Comparison of ENCODE assay signal across 8 cellular contexts in the genomic region with DNA sequence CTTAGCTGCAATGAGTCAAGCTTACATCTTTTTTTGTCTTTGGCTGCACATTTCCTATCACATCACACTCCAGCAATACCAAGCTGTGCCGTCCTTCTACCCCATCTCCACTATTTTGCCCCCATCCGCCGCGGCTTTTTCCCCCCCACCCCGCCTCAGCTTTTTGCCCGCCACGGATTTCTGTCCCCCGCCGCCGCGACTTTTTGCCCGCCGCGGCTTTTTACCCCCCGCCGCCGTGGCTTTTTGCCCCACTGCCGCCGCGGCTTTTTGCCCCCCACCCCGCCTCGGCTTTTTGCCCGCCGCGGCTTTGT.
DNase-seq lines count a peak whose midpoint lies in the region; ATAC-seq and TF ChIP-seq lines count a peak whose summit lies in the region.
"Not testable (repeated sequence)": the region's sequence is repeated elsewhere in the genome, so short reads cannot be mapped to it uniquely, and the experiment has no call there.

No MANE protein-coding gene starts in this region.

- not testable (repeated sequence) for H3K27ac Mint-ChIP-seq in CD14-positive monocyte; HFFc6; MCF 10A (ENCODE audit: low read depth, unreplicated experiment)
- peak overlapping the region; percentile 66 for H3K27ac Mint-ChIP-seq in activated CD4-positive, alpha-beta T cell treated with anti-CD3 and anti-CD28 coated beads for 36 hours
- peak overlapping the region; percentile 66 for H3K27ac Mint-ChIP-seq in activated T-helper 17 cell treated with anti-CD3 and anti-CD28 coated beads, Interleukin-2, amount 50 U/mL, for 72 hours
- peak overlapping the region in 5 of 6 donors; percentile 56 to 99 (median 99) for H3K27ac Mint-ChIP-seq in naive B cell

- CTCF ChIA-PET in activated CD4-positive, alpha-beta T cell treated with anti-CD3 and anti-CD28 coated beads for 36 hours (lab: Charles Lee); MCF 10A (lab: Yijun Ruan, JAX): not testable (repeated sequence)

- intact Hi-C loops in CD14-positive monocyte (cut with micrococcal nuclease); activated CD4-positive, alpha-beta T cell treated with anti-CD3 and anti-CD28 coated beads for 36 hours (cut with DNase I, micrococcal nuclease); MCF 10A (cut with micrococcal nuclease); left ventricle myocardium inferior (cut with micrococcal nuclease): not testable (repeated sequence)

- not testable (repeated sequence) for DNase-seq in CD14-positive monocyte (ENCODE audit: low spot score); HFFc6; activated CD4-positive, alpha-beta T cell treated with anti-CD3 and anti-CD28 coated beads for 36 hours; MCF 10A (ENCODE audit: unreplicated experiment); left ventricle myocardium inferior; naive B cell
- DNase-seq in retina = peak; percentile 0

- H3K36me3 Mint-ChIP-seq in CD14-positive monocyte; HFFc6 (ENCODE audit: low read depth); activated CD4-positive, alpha-beta T cell treated with anti-CD3 and anti-CD28 coated beads for 36 hours (ENCODE audit: low read depth); MCF 10A (ENCODE audit: insufficient read depth, unreplicated experiment); naive B cell: not testable (repeated sequence)
- H3K36me3 Mint-ChIP-seq in activated T-helper 17 cell treated with anti-CD3 and anti-CD28 coated beads, Interleukin-2, amount 50 U/mL, for 72 hours (ENCODE audit: low read depth) = peaks cover 14% of the 10 kb centered on the region

- peaks cover 18% of the 10 kb centered on the region for H3K4me1 ChIP-seq in left ventricle myocardium inferior

- H3K9me3 Mint-ChIP-seq in CD14-positive monocyte (peaks cover 0 to 19% (median 11%) of the 10 kb centered on the region in 7 donors), naive B cell (peaks cover 0 to 16% (median 3%) of the 10 kb centered on the region in 7 donors)
- not testable (repeated sequence) for H3K9me3 Mint-ChIP-seq in HFFc6; activated CD4-positive, alpha-beta T cell treated with anti-CD3 and anti-CD28 coated beads for 36 hours (ENCODE audit: low read depth); activated T-helper 17 cell treated with anti-CD3 and anti-CD28 coated beads, Interleukin-2, amount 50 U/mL, for 72 hours; MCF 10A (ENCODE audit: unreplicated experiment)

- ATAC-seq in activated CD4-positive, alpha-beta T cell treated with anti-CD3 and anti-CD28 coated beads for 36 hours; activated T-helper 17 cell treated with anti-CD3 and anti-CD28 coated beads, Interleukin-2, amount 50 U/mL, for 72 hours (replicated peaks); naive B cell (ENCODE audit: low read depth in 2 of 2): not testable (repeated sequence)

- H3K36me3 ChIP-seq in left ventricle myocardium inferior = not testable (repeated sequence)

- H3K27ac ChIP-seq in left ventricle myocardium inferior (replicated peaks) = not testable (repeated sequence)

- H3K27me3 Mint-ChIP-seq in CD14-positive monocyte (ENCODE audit: low read depth in 3 of 3) (peaks cover 32 to 55% (median 45%) of the 10 kb centered on the region in 3 donors), HFFc6 (ENCODE audit: insufficient read depth) (peaks cover 12% of the 10 kb centered on the region), MCF 10A (ENCODE audit: insufficient read depth, unreplicated experiment) (peaks cover 32% of the 10 kb centered on the region), naive B cell (peaks cover 14 to 42% (median 18%) of the 10 kb centered on the region in 3 donors)
- peaks cover 16% of the 10 kb centered on the region for H3K27me3 Mint-ChIP-seq in activated CD4-positive, alpha-beta T cell treated with anti-CD3 and anti-CD28 coated beads for 36 hours
- peaks cover 11% of the 10 kb centered on the region for H3K27me3 Mint-ChIP-seq in activated T-helper 17 cell treated with anti-CD3 and anti-CD28 coated beads, Interleukin-2, amount 50 U/mL, for 72 hours

- not testable (repeated sequence) for H3K9me3 ChIP-seq in left ventricle myocardium inferior (replicated peaks)

- peak overlapping the region; percentile 76 to 77 for H3K4me3 Mint-ChIP-seq in CD14-positive monocyte
- peak overlapping the region; percentile 65 for H3K4me3 Mint-ChIP-seq in HFFc6
- H3K4me3 Mint-ChIP-seq in activated CD4-positive, alpha-beta T cell treated with anti-CD3 and anti-CD28 coated beads for 36 hours = peak overlapping the region; percentile 63
- H3K4me3 Mint-ChIP-seq in activated T-helper 17 cell treated with anti-CD3 and anti-CD28 coated beads, Interleukin-2, amount 50 U/mL, for 72 hours = peak overlapping the region; percentile 61
- peak overlapping the region; percentile 50 for H3K4me3 Mint-ChIP-seq in MCF 10A (ENCODE audit: unreplicated experiment)
- H3K4me3 Mint-ChIP-seq in naive B cell = peak overlapping the region; percentile 70 to 97 (median 92)

- H3K4me1 Mint-ChIP-seq in CD14-positive monocyte; HFFc6 (ENCODE audit: low read depth); activated CD4-positive, alpha-beta T cell treated with anti-CD3 and anti-CD28 coated beads for 36 hours; activated T-helper 17 cell treated with anti-CD3 and anti-CD28 coated beads, Interleukin-2, amount 50 U/mL, for 72 hours; MCF 10A (ENCODE audit: insufficient read depth, unreplicated experiment): not testable (repeated sequence)
- H3K4me1 Mint-ChIP-seq in naive B cell = peaks cover 0 to 11% (median 9%) of the 10 kb centered on the region in 3 donors

- H3K27me3 ChIP-seq in left ventricle myocardium inferior (ENCODE audit: low read depth) = peaks cover 66% of the 10 kb centered on the region

- H3K4me3 ChIP-seq in left ventricle myocardium inferior = peak overlapping the region; percentile 66

- TF ChIP-seq CTCF in CD14-positive monocyte (IDR thresholded peaks at IDR 0.05); HFFc6 (IDR thresholded peaks at IDR 0.05); MCF 10A (IDR thresholded peaks at IDR 0.05; ENCODE audit: unreplicated experiment); left ventricle myocardium inferior (IDR thresholded peaks at IDR 0.05; ENCODE audit: borderline replicate concordance): not testable (repeated sequence)

- not testable (repeated sequence) for BruUV-seq in MCF 10A (replicated peaks; lab: Mats Ljungman, UMichigan)

- POLR2A ChIA-PET in activated CD4-positive, alpha-beta T cell treated with anti-CD3 and anti-CD28 coated beads for 36 hours (lab: Charles Lee); MCF 10A (lab: Yijun Ruan, JAX): not testable (repeated sequence)
